In the genomic region with DNA sequence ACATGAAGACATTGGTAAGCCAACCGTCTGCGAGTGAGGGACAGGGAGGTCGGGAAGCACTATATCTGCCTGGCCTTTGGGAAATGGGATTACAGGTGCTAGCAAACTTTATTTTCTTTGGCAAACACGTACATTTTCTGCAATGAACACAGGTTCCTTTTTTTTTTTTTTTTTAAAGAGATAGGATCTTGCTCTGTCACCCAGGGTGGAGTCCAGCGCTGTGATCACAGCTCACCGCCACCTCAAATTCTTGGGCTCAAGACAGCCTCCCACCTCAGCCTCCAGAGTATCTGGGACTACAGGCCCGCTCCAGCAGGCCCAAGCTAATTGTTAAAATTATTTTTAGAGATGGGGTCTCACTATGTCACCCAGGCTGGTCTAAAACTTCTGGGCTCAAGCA, we compare ENCODE assay signal across 1 cellular context.
A peak's percentile ranks its signal among the peaks of the same experiment; 100 is the strongest.
TF ChIP-seq lines count a peak whose summit lies in the region.

No MANE protein-coding gene starts in this region.

TF ChIP-seq in K562, 482 proteins besides CTCF, POLR2A, EP300 and RAD21 (continued from another document and continues in another):
- TF ChIP-seq, protein P1, sequence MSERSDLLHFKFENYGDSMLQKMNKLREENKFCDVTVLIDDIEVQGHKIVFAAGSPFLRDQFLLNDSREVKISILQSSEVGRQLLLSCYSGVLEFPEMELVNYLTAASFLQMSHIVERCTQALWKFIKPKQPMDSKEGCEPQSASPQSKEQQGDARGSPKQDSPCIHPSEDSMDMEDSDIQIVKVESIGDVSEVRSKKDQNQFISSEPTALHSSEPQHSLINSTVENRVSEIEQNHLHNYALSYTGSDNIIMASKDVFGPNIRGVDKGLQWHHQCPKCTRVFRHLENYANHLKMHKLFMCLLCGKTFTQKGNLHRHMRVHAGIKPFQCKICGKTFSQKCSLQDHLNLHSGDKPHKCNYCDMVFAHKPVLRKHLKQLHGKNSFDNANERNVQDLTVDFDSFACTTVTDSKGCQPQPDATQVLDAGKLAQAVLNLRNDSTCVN (CRISPR knock-in tag; IDR thresholded peaks at IDR 0.05) = no peak
- TF ChIP-seq ZNF217 (CRISPR knock-in tag; IDR thresholded peaks at IDR 0.05) = no peak
- TF ChIP-seq, protein P2, sequence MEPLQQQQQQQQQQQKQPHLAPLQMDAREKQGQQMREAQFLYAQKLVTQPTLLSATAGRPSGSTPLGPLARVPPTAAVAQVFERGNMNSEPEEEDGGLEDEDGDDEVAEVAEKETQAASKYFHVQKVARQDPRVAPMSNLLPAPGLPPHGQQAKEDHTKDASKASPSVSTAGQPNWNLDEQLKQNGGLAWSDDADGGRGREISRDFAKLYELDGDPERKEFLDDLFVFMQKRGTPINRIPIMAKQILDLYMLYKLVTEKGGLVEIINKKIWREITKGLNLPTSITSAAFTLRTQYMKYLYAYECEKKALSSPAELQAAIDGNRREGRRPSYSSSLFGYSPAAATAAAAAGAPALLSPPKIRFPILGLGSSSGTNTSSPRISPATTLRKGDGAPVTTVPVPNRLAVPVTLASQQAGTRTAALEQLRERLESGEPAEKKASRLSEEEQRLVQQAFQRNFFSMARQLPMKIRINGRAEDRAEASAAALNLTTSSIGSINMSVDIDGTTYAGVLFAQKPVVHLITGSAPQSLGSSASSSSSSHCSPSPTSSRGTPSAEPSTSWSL (CRISPR knock-in tag; IDR thresholded peaks at IDR 0.05; ENCODE audit: borderline replicate concordance) = no peak
- TF ChIP-seq, protein P3, sequence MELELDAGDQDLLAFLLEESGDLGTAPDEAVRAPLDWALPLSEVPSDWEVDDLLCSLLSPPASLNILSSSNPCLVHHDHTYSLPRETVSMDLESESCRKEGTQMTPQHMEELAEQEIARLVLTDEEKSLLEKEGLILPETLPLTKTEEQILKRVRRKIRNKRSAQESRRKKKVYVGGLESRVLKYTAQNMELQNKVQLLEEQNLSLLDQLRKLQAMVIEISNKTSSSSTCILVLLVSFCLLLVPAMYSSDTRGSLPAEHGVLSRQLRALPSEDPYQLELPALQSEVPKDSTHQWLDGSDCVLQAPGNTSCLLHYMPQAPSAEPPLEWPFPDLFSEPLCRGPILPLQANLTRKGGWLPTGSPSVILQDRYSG (tag; conservative IDR thresholded peaks at IDR 0.05; ENCODE audit: low read depth) = no peak
- TF ChIP-seq ARHGAP35 (IDR thresholded peaks at IDR 0.05; ENCODE audit: partially characterized antibody) = no peak
- TF ChIP-seq TFAM (CRISPR knock-in tag; conservative IDR thresholded peaks at IDR 0.05) = no peak
- TF ChIP-seq DIDO1 (tag; IDR thresholded peaks at IDR 0.05; ENCODE audit: low read depth) = no peak
- TF ChIP-seq HDGF (IDR thresholded peaks at IDR 0.05) = no peak
- TF ChIP-seq, protein P4, sequence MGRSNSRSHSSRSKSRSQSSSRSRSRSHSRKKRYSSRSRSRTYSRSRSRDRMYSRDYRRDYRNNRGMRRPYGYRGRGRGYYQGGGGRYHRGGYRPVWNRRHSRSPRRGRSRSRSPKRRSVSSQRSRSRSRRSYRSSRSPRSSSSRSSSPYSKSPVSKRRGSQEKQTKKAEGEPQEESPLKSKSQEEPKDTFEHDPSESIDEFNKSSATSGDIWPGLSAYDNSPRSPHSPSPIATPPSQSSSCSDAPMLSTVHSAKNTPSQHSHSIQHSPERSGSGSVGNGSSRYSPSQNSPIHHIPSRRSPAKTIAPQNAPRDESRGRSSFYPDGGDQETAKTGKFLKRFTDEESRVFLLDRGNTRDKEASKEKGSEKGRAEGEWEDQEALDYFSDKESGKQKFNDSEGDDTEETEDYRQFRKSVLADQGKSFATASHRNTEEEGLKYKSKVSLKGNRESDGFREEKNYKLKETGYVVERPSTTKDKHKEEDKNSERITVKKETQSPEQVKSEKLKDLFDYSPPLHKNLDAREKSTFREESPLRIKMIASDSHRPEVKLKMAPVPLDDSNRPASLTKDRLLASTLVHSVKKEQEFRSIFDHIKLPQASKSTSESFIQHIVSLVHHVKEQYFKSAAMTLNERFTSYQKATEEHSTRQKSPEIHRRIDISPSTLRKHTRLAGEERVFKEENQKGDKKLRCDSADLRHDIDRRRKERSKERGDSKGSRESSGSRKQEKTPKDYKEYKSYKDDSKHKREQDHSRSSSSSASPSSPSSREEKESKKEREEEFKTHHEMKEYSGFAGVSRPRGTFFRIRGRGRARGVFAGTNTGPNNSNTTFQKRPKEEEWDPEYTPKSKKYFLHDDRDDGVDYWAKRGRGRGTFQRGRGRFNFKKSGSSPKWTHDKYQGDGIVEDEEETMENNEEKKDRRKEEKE (IDR thresholded peaks at IDR 0.05; ENCODE audit: borderline replicate concordance in 1 of 2, control insufficient read depth in 1 of 2, low read depth in 2 of 2, low read length in 1 of 2) = no peak
- no peak for TF ChIP-seq ZFP1 (CRISPR knock-in tag; IDR thresholded peaks at IDR 0.05)
- no peak for TF ChIP-seq KDM4B (IDR thresholded peaks at IDR 0.05; ENCODE audit: borderline replicate concordance in 2 of 2, low read depth in 1 of 2)
- TF ChIP-seq, protein P5, sequence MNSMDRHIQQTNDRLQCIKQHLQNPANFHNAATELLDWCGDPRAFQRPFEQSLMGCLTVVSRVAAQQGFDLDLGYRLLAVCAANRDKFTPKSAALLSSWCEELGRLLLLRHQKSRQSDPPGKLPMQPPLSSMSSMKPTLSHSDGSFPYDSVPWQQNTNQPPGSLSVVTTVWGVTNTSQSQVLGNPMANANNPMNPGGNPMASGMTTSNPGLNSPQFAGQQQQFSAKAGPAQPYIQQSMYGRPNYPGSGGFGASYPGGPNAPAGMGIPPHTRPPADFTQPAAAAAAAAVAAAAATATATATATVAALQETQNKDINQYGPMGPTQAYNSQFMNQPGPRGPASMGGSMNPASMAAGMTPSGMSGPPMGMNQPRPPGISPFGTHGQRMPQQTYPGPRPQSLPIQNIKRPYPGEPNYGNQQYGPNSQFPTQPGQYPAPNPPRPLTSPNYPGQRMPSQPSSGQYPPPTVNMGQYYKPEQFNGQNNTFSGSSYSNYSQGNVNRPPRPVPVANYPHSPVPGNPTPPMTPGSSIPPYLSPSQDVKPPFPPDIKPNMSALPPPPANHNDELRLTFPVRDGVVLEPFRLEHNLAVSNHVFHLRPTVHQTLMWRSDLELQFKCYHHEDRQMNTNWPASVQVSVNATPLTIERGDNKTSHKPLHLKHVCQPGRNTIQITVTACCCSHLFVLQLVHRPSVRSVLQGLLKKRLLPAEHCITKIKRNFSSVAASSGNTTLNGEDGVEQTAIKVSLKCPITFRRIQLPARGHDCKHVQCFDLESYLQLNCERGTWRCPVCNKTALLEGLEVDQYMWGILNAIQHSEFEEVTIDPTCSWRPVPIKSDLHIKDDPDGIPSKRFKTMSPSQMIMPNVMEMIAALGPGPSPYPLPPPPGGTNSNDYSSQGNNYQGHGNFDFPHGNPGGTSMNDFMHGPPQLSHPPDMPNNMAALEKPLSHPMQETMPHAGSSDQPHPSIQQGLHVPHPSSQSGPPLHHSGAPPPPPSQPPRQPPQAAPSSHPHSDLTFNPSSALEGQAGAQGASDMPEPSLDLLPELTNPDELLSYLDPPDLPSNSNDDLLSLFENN (IDR thresholded peaks at IDR 0.05; ENCODE audit: low read depth in 2 of 2, low read length in 2 of 2) = no peak
- TF ChIP-seq, protein P6, sequence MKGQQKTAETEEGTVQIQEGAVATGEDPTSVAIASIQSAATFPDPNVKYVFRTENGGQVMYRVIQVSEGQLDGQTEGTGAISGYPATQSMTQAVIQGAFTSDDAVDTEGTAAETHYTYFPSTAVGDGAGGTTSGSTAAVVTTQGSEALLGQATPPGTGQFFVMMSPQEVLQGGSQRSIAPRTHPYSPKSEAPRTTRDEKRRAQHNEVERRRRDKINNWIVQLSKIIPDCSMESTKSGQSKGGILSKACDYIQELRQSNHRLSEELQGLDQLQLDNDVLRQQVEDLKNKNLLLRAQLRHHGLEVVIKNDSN (CRISPR knock-in tag; IDR thresholded peaks at IDR 0.05) = no peak
- no peak for TF ChIP-seq PHF21A (IDR thresholded peaks at IDR 0.05; ENCODE audit: borderline replicate concordance, low read depth)
- TF ChIP-seq ATF1 (CRISPR knock-in tag; IDR thresholded peaks at IDR 0.05) = no peak
- TF ChIP-seq ATF1 (tag; IDR thresholded peaks at IDR 0.05) = no peak
- no peak for TF ChIP-seq GABPB2 (CRISPR knock-in tag; conservative IDR thresholded peaks at IDR 0.05)
- peak; percentile 33; the same call in 1 of the 2 replicates for TF ChIP-seq TCF7 (IDR thresholded peaks at IDR 0.05; ENCODE audit: borderline replicate concordance)
- TF ChIP-seq RCOR1 (IDR thresholded peaks at IDR 0.05; ENCODE audit: borderline replicate concordance in 1 of 2, low read depth in 2 of 2, low read length in 2 of 2) = 0 out of 4 replicates have a peak, but pooled peaks of 1 of the 2 experiments have one; percentile 33
- TF ChIP-seq HNRNPK (IDR thresholded peaks at IDR 0.05; ENCODE audit: low read depth, low read length, poor library complexity, severe bottlenecking) = no peak
- peak; percentile 16; the same call in 1 of the 2 replicates for TF ChIP-seq ZNF316 (IDR thresholded peaks at IDR 0.05)
- no peak for TF ChIP-seq FOXA3 (CRISPR knock-in tag; conservative IDR thresholded peaks at IDR 0.05 in 1 of 2, IDR thresholded peaks at IDR 0.05 in 1 of 2)
- TF ChIP-seq RBM15 (IDR thresholded peaks at IDR 0.05; ENCODE audit: insufficient read depth, low read length) = no peak
- TF ChIP-seq, protein P7, sequence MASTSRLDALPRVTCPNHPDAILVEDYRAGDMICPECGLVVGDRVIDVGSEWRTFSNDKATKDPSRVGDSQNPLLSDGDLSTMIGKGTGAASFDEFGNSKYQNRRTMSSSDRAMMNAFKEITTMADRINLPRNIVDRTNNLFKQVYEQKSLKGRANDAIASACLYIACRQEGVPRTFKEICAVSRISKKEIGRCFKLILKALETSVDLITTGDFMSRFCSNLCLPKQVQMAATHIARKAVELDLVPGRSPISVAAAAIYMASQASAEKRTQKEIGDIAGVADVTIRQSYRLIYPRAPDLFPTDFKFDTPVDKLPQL (IDR thresholded peaks at IDR 0.05; ENCODE audit: extremely low read depth, insufficient read length) = no peak
- TF ChIP-seq, protein P8, sequence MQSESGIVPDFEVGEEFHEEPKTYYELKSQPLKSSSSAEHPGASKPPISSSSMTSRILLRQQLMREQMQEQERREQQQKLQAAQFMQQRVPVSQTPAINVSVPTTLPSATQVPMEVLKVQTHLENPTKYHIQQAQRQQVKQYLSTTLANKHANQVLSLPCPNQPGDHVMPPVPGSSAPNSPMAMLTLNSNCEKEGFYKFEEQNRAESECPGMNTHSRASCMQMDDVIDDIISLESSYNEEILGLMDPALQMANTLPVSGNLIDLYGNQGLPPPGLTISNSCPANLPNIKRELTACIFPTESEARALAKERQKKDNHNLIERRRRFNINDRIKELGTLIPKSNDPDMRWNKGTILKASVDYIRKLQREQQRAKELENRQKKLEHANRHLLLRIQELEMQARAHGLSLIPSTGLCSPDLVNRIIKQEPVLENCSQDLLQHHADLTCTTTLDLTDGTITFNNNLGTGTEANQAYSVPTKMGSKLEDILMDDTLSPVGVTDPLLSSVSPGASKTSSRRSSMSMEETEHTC (IDR thresholded peaks at IDR 0.05) = no peak
- no peak for TF ChIP-seq NFATC3 (IDR thresholded peaks at IDR 0.05)
- TF ChIP-seq ZNF263 (CRISPR knock-in tag; IDR thresholded peaks at IDR 0.05; ENCODE audit: borderline replicate concordance) = no peak
- TF ChIP-seq, protein P9, sequence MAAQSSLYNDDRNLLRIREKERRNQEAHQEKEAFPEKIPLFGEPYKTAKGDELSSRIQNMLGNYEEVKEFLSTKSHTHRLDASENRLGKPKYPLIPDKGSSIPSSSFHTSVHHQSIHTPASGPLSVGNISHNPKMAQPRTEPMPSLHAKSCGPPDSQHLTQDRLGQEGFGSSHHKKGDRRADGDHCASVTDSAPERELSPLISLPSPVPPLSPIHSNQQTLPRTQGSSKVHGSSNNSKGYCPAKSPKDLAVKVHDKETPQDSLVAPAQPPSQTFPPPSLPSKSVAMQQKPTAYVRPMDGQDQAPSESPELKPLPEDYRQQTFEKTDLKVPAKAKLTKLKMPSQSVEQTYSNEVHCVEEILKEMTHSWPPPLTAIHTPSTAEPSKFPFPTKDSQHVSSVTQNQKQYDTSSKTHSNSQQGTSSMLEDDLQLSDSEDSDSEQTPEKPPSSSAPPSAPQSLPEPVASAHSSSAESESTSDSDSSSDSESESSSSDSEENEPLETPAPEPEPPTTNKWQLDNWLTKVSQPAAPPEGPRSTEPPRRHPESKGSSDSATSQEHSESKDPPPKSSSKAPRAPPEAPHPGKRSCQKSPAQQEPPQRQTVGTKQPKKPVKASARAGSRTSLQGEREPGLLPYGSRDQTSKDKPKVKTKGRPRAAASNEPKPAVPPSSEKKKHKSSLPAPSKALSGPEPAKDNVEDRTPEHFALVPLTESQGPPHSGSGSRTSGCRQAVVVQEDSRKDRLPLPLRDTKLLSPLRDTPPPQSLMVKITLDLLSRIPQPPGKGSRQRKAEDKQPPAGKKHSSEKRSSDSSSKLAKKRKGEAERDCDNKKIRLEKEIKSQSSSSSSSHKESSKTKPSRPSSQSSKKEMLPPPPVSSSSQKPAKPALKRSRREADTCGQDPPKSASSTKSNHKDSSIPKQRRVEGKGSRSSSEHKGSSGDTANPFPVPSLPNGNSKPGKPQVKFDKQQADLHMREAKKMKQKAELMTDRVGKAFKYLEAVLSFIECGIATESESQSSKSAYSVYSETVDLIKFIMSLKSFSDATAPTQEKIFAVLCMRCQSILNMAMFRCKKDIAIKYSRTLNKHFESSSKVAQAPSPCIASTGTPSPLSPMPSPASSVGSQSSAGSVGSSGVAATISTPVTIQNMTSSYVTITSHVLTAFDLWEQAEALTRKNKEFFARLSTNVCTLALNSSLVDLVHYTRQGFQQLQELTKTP (IDR thresholded peaks at IDR 0.05; ENCODE audit: low read depth in 1 of 2, partially characterized antibody in 2 of 2) = no peak
- TF ChIP-seq, protein P10, sequence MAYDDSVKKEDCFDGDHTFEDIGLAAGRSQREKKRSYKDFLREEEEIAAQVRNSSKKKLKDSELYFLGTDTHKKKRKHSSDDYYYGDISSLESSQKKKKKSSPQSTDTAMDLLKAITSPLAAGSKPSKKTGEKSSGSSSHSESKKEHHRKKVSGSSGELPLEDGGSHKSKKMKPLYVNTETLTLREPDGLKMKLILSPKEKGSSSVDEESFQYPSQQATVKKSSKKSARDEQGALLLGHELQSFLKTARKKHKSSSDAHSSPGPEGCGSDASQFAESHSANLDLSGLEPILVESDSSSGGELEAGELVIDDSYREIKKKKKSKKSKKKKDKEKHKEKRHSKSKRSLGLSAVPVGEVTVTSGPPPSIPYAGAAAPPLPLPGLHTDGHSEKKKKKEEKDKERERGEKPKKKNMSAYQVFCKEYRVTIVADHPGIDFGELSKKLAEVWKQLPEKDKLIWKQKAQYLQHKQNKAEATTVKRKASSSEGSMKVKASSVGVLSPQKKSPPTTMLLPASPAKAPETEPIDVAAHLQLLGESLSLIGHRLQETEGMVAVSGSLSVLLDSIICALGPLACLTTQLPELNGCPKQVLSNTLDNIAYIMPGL (CRISPR knock-in tag; IDR thresholded peaks at IDR 0.05) = no peak
- no peak for TF ChIP-seq RUNX1 (IDR thresholded peaks at IDR 0.05; ENCODE audit: low read depth)
- no peak for TF ChIP-seq HNRNPUL1 (IDR thresholded peaks at IDR 0.05; ENCODE audit: low read length)
- peak; percentile 56 for TF ChIP-seq MAFG (tag; conservative IDR thresholded peaks at IDR 0.05)
- TF ChIP-seq, protein P11, sequence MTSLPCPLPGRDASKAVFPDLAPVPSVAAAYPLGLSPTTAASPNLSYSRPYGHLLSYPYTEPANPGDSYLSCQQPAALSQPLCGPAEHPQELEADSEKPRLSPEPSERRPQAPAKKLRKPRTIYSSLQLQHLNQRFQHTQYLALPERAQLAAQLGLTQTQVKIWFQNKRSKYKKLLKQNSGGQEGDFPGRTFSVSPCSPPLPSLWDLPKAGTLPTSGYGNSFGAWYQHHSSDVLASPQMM (CRISPR knock-in tag; IDR thresholded peaks at IDR 0.05) = no peak
- no peak; the same call in 1 of the 2 replicates for TF ChIP-seq BCOR (IDR thresholded peaks at IDR 0.05)
- TF ChIP-seq HNRNPL (IDR thresholded peaks at IDR 0.05; ENCODE audit: low read depth, low read length) = no peak
- TF ChIP-seq ZNF121 (CRISPR knock-in tag; conservative IDR thresholded peaks at IDR 0.05) = peak; percentile 60; the same call in 1 of the 2 replicates
